11 cellular contexts compared by ENCODE assay signal in the genomic region with DNA sequence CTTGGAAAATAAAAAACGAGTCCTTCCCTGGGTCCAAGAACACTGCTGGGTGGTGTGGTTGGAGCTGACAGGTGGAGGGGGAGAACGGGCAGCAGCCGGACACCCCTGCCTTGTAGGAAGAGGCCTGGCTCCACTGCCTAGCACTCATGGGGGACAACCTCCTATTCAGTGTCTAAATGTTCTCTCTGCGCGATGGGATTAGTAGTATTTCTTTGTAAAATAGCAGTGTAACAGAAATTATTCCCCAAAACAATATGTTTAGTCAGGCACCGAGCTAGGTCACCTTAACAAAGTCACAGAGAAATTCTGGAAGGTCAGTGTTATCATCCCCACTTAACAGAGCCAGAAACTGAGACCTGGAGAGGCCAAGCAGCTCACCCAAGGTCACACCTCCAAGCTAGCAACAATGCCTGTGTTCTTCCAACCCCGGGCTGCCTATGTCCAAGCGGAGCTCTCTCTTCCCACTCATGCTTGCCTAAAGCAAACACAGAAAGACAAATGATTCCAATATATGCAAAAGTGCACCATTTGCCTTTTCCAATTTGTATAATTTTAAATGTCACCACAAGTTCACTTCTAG.
DNase-seq lines count a peak whose midpoint lies in the region; ATAC-seq, FAIRE-seq and TF ChIP-seq lines count a peak whose summit lies in the region.
"Had no signal": no experiment of that assay in that cellular context is flagged by ENCODE, and none has a peak within 500 bp of the region (broad histone marks: within the 10 kb centered on the region; RNA-seq: fewer than 3 reads in every experiment).

No MANE protein-coding gene starts in this region.

- no peaks in the 10 kb centered on the region for H3K9me3 ChIP-seq in breast epithelium
- H3K9me3 ChIP-seq in adrenal gland (replicated peaks in 1 of 3), result no peaks in the 10 kb centered on the region
- H3K9me3 ChIP-seq in HepG2 (ENCODE audit: low read length), result no peaks in the 10 kb centered on the region
- H3K9me3 ChIP-seq: A549 had no signal

- CTCF ChIA-PET in MCF 10A (lab: Yijun Ruan, JAX), result interaction anchor here (0.6 to 8.1 kb wide), 28 partner anchors 10 to 1289 kb away, joined by 3 to 145 read pairs (median 4); no protein-coding TSS in a partner anchor
- CTCF ChIA-PET in HepG2 (lab: Yijun Ruan, JAX; ENCODE audit: low intra/inter-chr PET ratio, low total read pairs), result interaction anchor here (1.2 to 1.9 kb wide), 3 partner anchors 73 to 280 kb away, joined by 3 to 15 read pairs (median 7); no protein-coding TSS in a partner anchor

- no peak overlapping the region for H3K4me3 ChIP-seq in breast epithelium
- no peak overlapping the region for H3K4me3 ChIP-seq in adrenal gland
- 0 out of 6 replicates have a peak overlapping the region, but pooled peaks of 1 of the 3 experiments have one; percentile 0 for H3K4me3 ChIP-seq in HepG2 (replicated peaks in 1 of 3; ENCODE audit: insufficient read depth in 1 of 3, low read depth in 2 of 3, low read length in 3 of 3)
- H3K4me3 ChIP-seq: A549; BLaER1 treated with 17β-estradiol and CSF1 and Interleukin-3, amounts not matched to agents 10 nM and 100 nM had no signal

- ATAC-seq in HepG2, result peak; percentile 53
- ATAC-seq in Right ventricle myocardium inferior, result no peak

- H3K27me3 Mint-ChIP-seq in MCF 10A (ENCODE audit: insufficient read depth, unreplicated experiment) (no peaks in the 10 kb centered on the region), type B pancreatic cell (no peaks in the 10 kb centered on the region)

- H4K20me1 ChIP-seq in HepG2 (ENCODE audit: insufficient read depth, low read length), result no peaks in the 10 kb centered on the region
- H4K20me1 ChIP-seq: BLaER1 treated with 17β-estradiol and CSF1 and Interleukin-3, amounts not matched to agents 10 nM and 100 nM had no signal

- H2AFZ ChIP-seq in HepG2 (ENCODE audit: low read length), result no peak overlapping the region

- H3K9me3 Mint-ChIP-seq in MCF 10A (ENCODE audit: unreplicated experiment) (no peaks in the 10 kb centered on the region), type B pancreatic cell (no peaks in the 10 kb centered on the region)

- no peak for TF ChIP-seq CTCF in breast epithelium (IDR thresholded peaks at IDR 0.05)
- TF ChIP-seq CTCF in MCF 10A (IDR thresholded peaks at IDR 0.05; ENCODE audit: unreplicated experiment), result no peak
- TF ChIP-seq CTCF in adrenal gland (IDR thresholded peaks at IDR 0.05), result no peak
- TF ChIP-seq CTCF in HepG2 (CRISPR knock-in tag; IDR thresholded peaks at IDR 0.05), result no peak
- TF ChIP-seq CTCF in type B pancreatic cell (conservative IDR thresholded peaks at IDR 0.05), result no peak

- intact Hi-C loops in breast epithelium (cut with DNase I; ENCODE audit: low total_unique reads), result no loop called here
- intact Hi-C loops in MCF 10A (cut with micrococcal nuclease), result loop anchor here (1.0 to 5.0 kb wide), 3 partner anchors 72 to 410 kb away; no protein-coding TSS in a partner anchor
- intact Hi-C loops in adrenal gland (cut with DNase I), result no loop called here
- intact Hi-C loops in HepG2 (cut with micrococcal nuclease; ENCODE audit: unreplicated experiment), result loop anchor here (1.0 to 5.0 kb wide), 6 partner anchors 26 to 410 kb away; a partner anchor contains a TSS
- intact Hi-C loops in Right ventricle myocardium inferior (cut with DNase I), result loop anchor here (5.0 kb wide), 3 partner anchors 69 to 409 kb away; a partner anchor contains a TSS

- H3K27me3 ChIP-seq in breast epithelium, result no peaks in the 10 kb centered on the region
- no peaks in the 10 kb centered on the region for H3K27me3 ChIP-seq in adrenal gland
- no peaks in the 10 kb centered on the region; a peak in 2 of 5 replicates for H3K27me3 ChIP-seq in HepG2 (ENCODE audit: control insufficient read depth in 1 of 2, insufficient read depth in 2 of 2, low read length in 2 of 2)
- H3K27me3 ChIP-seq: BLaER1 treated with 17β-estradiol and CSF1 and Interleukin-3, amounts not matched to agents 10 nM and 100 nM had no signal

- H3K4me1 ChIP-seq in breast epithelium (no peaks in the 10 kb centered on the region), adrenal gland (replicated peaks in 1 of 2) (peaks cover 0 to 15% of the 10 kb centered on the region in 2 donors), HepG2 (ENCODE audit: insufficient read depth, low read length) (peaks cover 27% of the 10 kb centered on the region)
- H3K4me1 ChIP-seq: A549 had no signal

- H3K36me3 ChIP-seq in breast epithelium (no peaks in the 10 kb centered on the region), adrenal gland (replicated peaks in 1 of 2) (no peaks in the 10 kb centered on the region), HepG2 (replicated peaks in 1 of 2; ENCODE audit: control insufficient read depth in 1 of 2, insufficient read depth in 2 of 2, low read length in 2 of 2) (no peaks in the 10 kb centered on the region)
- H3K36me3 ChIP-seq: BLaER1 treated with 17β-estradiol and CSF1 and Interleukin-3, amounts not matched to agents 10 nM and 100 nM had no signal

- no peak for TF ChIP-seq RAD21 in HepG2 (CRISPR knock-in tag; IDR thresholded peaks at IDR 0.05)

- no TSS peak for BruUV-seq in MCF 10A (replicated peaks; lab: Mats Ljungman, UMichigan)
- no TSS peak for BruUV-seq in HepG2 (replicated peaks; lab: Mats Ljungman, UMichigan)

- H3K27ac Mint-ChIP-seq in MCF 10A (ENCODE audit: low read depth, unreplicated experiment), result no peak overlapping the region
- peak overlapping the region; percentile 26 for H3K27ac Mint-ChIP-seq in type B pancreatic cell

- H3K79me2 ChIP-seq in HepG2 (ENCODE audit: insufficient read depth, low read length), result no peaks in the 10 kb centered on the region

- FAIRE-seq in HepG2 (lab: Jason Lieb, UNC) (no peak), H54 (lab: Jason Lieb, UNC) (no peak)
- FAIRE-seq: GM12892 had no signal

- POLR2A ChIA-PET in MCF 10A (lab: Yijun Ruan, JAX) (no interaction called here), HepG2 (lab: Yijun Ruan, JAX) (interaction anchor here (1.3 to 1.5 kb wide), 3 partner anchors 68 to 387 kb away, joined by 3 to 4 read pairs (median 4); a partner anchor contains a TSS)

- 64 to 83% (median 75%) methylated on average over 8 of the region's 8 CpGs for WGBS in adrenal gland, 4 donors
- WGBS in HepG2 (ENCODE audit: low lambda C conversion rate), result 45% methylated on average over 8 of the region's 8 CpGs

- TF ChIP-seq POLR2A in breast epithelium (IDR thresholded peaks at IDR 0.05), result no peak
- no peak for TF ChIP-seq POLR2A in adrenal gland (IDR thresholded peaks at IDR 0.05)
- TF ChIP-seq POLR2A in HepG2 (IDR thresholded peaks at IDR 0.05; ENCODE audit: insufficient read depth in 1 of 2, low read depth in 2 of 2, low read length in 2 of 2), result no peak
- no peak for TF ChIP-seq POLR2A in H54 (IDR thresholded peaks at IDR 0.05; ENCODE audit: low read depth, low read length)

- H3K4me1 Mint-ChIP-seq in MCF 10A (ENCODE audit: insufficient read depth, unreplicated experiment), result no peaks in the 10 kb centered on the region
- peaks cover 14% of the 10 kb centered on the region for H3K4me1 Mint-ChIP-seq in type B pancreatic cell (ENCODE audit: unreplicated experiment)

- no peaks in the 10 kb centered on the region for H3K36me3 Mint-ChIP-seq in MCF 10A (ENCODE audit: insufficient read depth, unreplicated experiment)
- H3K36me3 Mint-ChIP-seq in type B pancreatic cell, result no peaks in the 10 kb centered on the region

- no peak overlapping the region for H3K9ac ChIP-seq in HepG2 (ENCODE audit: insufficient read depth, low read depth, low read length)

- H3K4me2 ChIP-seq in HepG2 (ENCODE audit: low read depth, low read length), result peak overlapping the region; percentile 66
- H3K4me2 ChIP-seq: BLaER1 treated with 17β-estradiol and CSF1 and Interleukin-3, amounts not matched to agents 10 nM and 100 nM had no signal

- peak overlapping the region; percentile 5 to 44 for H3K27ac ChIP-seq in breast epithelium
- peak overlapping the region in 4 of 5 donors; percentile 41 to 65 (median 58) for H3K27ac ChIP-seq in adrenal gland
- no peak overlapping the region for H3K27ac ChIP-seq in HepG2 (ENCODE audit: extremely low read length, insufficient read depth, low read length)
- H3K27ac ChIP-seq: A549; BLaER1 treated with 17β-estradiol and CSF1 and Interleukin-3, amounts not matched to agents 10 nM and 100 nM had no signal

- no peak for TF ChIP-seq EP300 in HepG2 (IDR thresholded peaks at IDR 0.05; ENCODE audit: low read depth in 2 of 2, low read length in 2 of 2)
- no peak for TF ChIP-seq EP300 in HepG2 (CRISPR knock-in tag; IDR thresholded peaks at IDR 0.05; ENCODE audit: borderline replicate concordance)

- in situ Hi-C loops in HepG2 (cut with HindIII; ENCODE audit: extremely low pct_ligation_motif_present, low pct_unique_long_range_greater_than_20kb), result no loop called here

- no peak overlapping the region for H3K4me3 Mint-ChIP-seq in MCF 10A (ENCODE audit: unreplicated experiment)
- H3K4me3 Mint-ChIP-seq in type B pancreatic cell, result no peak overlapping the region

- DNase-seq in breast epithelium (ENCODE audit: low spot score in 2 of 2) (no peak), MCF 10A (ENCODE audit: unreplicated experiment) (no peak), adrenal gland (no peak), HepG2 (ENCODE audit: low spot score) (peak; percentile 29), type B pancreatic cell (ENCODE audit: extremely low spot score, unreplicated experiment) (no peak), NAMALWA (ENCODE audit: low spot score) (no peak), Right ventricle myocardium inferior (ENCODE audit: missing footprints) (no peak), H54 (ENCODE audit: insufficient read length, low spot score) (no peak)

TF ChIP-seq in HepG2, 621 proteins besides CTCF, POLR2A, EP300 and RAD21 (continues in another document):
- peak; percentile 86 for TF ChIP-seq ADNP (CRISPR knock-in tag; IDR thresholded peaks at IDR 0.05)
- TF ChIP-seq HNRNPL (IDR thresholded peaks at IDR 0.05; ENCODE audit: low read depth, low read length), result no peak
- TF ChIP-seq SMAD3 (CRISPR knock-in tag; IDR thresholded peaks at IDR 0.05), result no peak
- TF ChIP-seq HOXA5 (CRISPR knock-in tag; IDR thresholded peaks at IDR 0.05), result no peak
- no peak for TF ChIP-seq ATF7-NPFF (CRISPR knock-in tag; IDR thresholded peaks at IDR 0.05; ENCODE audit: low read depth)
- TF ChIP-seq ZNF569 (CRISPR knock-in tag; IDR thresholded peaks at IDR 0.05; ENCODE audit: borderline replicate concordance), result no peak
- 0 out of 2 replicates have a peak, but pooled peaks have one; percentile 20 for TF ChIP-seq ZMAT3 (CRISPR knock-in tag; conservative IDR thresholded peaks at IDR 0.05)
- TF ChIP-seq HDAC2 (CRISPR knock-in tag; IDR thresholded peaks at IDR 0.05), result 0 out of 2 replicates have a peak, but pooled peaks have one; percentile 36
- no peak for TF ChIP-seq ZC3H4 (CRISPR knock-in tag; IDR thresholded peaks at IDR 0.05; ENCODE audit: borderline replicate concordance)
- TF ChIP-seq ZFP36 (IDR thresholded peaks at IDR 0.05; ENCODE audit: borderline replicate concordance, low read depth, low read length, partially characterized antibody), result no peak

Comparison
In these comparisons a context has a peak if more than half of its experiments do, and no peak if none do; other contexts are left out.
1. intact Hi-C loops: an anchor here in MCF 10A (1.0 to 5.0 kb wide), HepG2 (1.0 to 5.0 kb wide) and Right ventricle myocardium inferior (5.0 kb wide); none called in breast epithelium and adrenal gland.